26 cellular contexts compared by ENCODE assay signal in genomic region chr12:105401198-105401597, GRCh38.
"Had no signal": no experiment of that assay in that cellular context is flagged by ENCODE, and none has a peak within 500 bp of the region (broad histone marks: within the 10 kb centered on the region; RNA-seq: fewer than 3 reads in every experiment).

No MANE protein-coding gene starts in this region.

- H3K4me3 ChIP-seq: adrenal gland, MG63 had no signal

- H3K36me3 ChIP-seq: adrenal gland, MG63 had no signal

- H3K4me1 Mint-ChIP-seq: activated CD4-positive, alpha-beta memory T cell treated with anti-CD3 and anti-CD28 coated beads, Interleukin-2, amount 10 ng/mL, durations not matched to agents 7 days and 5 days; activated CD4-positive, alpha-beta T cell treated with anti-CD3 and anti-CD28 coated beads, Interleukin-2, amount 10 ng/mL, durations not matched to agents 7 days and 5 days; activated naive CD8-positive, alpha-beta T cell treated with anti-CD3 and anti-CD28 coated beads, Interleukin-2, amount 10 ng/mL, durations not matched to agents 7 days and 5 days; brain; central memory CD8-positive, alpha-beta T cell had no signal

- H3K27ac Mint-ChIP-seq: activated CD4-positive, alpha-beta memory T cell treated with anti-CD3 and anti-CD28 coated beads, Interleukin-2, amount 10 ng/mL, durations not matched to agents 7 days and 5 days; activated CD4-positive, alpha-beta T cell treated with anti-CD3 and anti-CD28 coated beads, Interleukin-2, amount 10 ng/mL, durations not matched to agents 7 days and 5 days; activated naive CD8-positive, alpha-beta T cell treated with anti-CD3 and anti-CD28 coated beads, Interleukin-2, amount 10 ng/mL, durations not matched to agents 7 days and 5 days; brain had no signal

- H3K27me3 ChIP-seq: adrenal gland, MG63 had no signal

- H3K4me3 Mint-ChIP-seq: activated CD4-positive, alpha-beta memory T cell treated with anti-CD3 and anti-CD28 coated beads, Interleukin-2, amount 10 ng/mL, durations not matched to agents 7 days and 5 days; activated CD4-positive, alpha-beta T cell treated with anti-CD3 and anti-CD28 coated beads, Interleukin-2, amount 10 ng/mL, durations not matched to agents 7 days and 5 days; activated naive CD8-positive, alpha-beta T cell treated with anti-CD3 and anti-CD28 coated beads, Interleukin-2, amount 10 ng/mL, durations not matched to agents 7 days and 5 days; brain; central memory CD8-positive, alpha-beta T cell had no signal

- H3K36me3 Mint-ChIP-seq: brain had no signal

- H3K27ac ChIP-seq: adrenal gland, VCaP had no signal

- H3K9me3 ChIP-seq: adrenal gland, MG63, SK-N-SH had no signal

- H3K4me1 ChIP-seq: adrenal gland had no signal

- DNase-seq: activated CD4-positive, alpha-beta memory T cell treated with anti-CD3 and anti-CD28 coated beads, Interleukin-2, amount 10 ng/mL, durations not matched to agents 7 days and 5 days; activated CD4-positive, alpha-beta T cell treated with anti-CD3 and anti-CD28 coated beads, Interleukin-2, amount 10 ng/mL, durations not matched to agents 7 days and 5 days; activated CD4-positive, CD25-positive, alpha-beta regulatory T cell; activated naive CD4-positive, alpha-beta T cell treated with anti-CD3 and anti-CD28 coated beads, Interleukin-2, amount 50 U/mL, for 16 hours; activated naive CD8-positive, alpha-beta T cell treated with anti-CD3 and anti-CD28 coated beads, Interleukin-2, amount 10 ng/mL, durations not matched to agents 7 days and 5 days; activated T-cell treated with anti-CD3 and anti-CD28 coated beads for 4 hours; activated T-cell treated with anti-CD3 and anti-CD28 coated beads, Interleukin-2, amount 50 U/mL, for 48 hours; adrenal gland; anterior cingulate cortex; MG63; MV-4-11; NCI-H1092 treated with DMSO at 0.1 percent for 48 hours; NCI-H1417 treated with DMSO at 0.1 percent for 48 hours; NCI-H1694; NCI-H2029; NCI-H2107; NCI-H2171 treated with DMSO at 0.1 percent for 48 hours; NCI-H226; NCI-H526; NCI-H82; RPMI8226; SK-N-SH; T-helper 1 cell had no signal

- H3K27me3 Mint-ChIP-seq: activated CD4-positive, alpha-beta memory T cell treated with anti-CD3 and anti-CD28 coated beads, Interleukin-2, amount 10 ng/mL, durations not matched to agents 7 days and 5 days; activated CD4-positive, alpha-beta T cell treated with anti-CD3 and anti-CD28 coated beads, Interleukin-2, amount 10 ng/mL, durations not matched to agents 7 days and 5 days; activated naive CD8-positive, alpha-beta T cell treated with anti-CD3 and anti-CD28 coated beads, Interleukin-2, amount 10 ng/mL, durations not matched to agents 7 days and 5 days; central memory CD8-positive, alpha-beta T cell had no signal
